ENCODE assay signal across 28 cellular contexts in genomic region chr4:29762151-29762550, GRCh38.
DNase-seq lines count a peak whose midpoint lies in the region; ATAC-seq, FAIRE-seq and TF ChIP-seq lines count a peak whose summit lies in the region.
"Had no signal": no experiment of that assay in that cellular context is flagged by ENCODE, and none has a peak within 500 bp of the region (broad histone marks: within the 10 kb centered on the region; RNA-seq: fewer than 3 reads in every experiment).

No MANE protein-coding gene starts in this region.

- TF ChIP-seq CTCF in SK-N-SH (IDR thresholded peaks at IDR 0.05) = no peak
- no peak for TF ChIP-seq CTCF in A549 (IDR thresholded peaks at IDR 0.05)
- TF ChIP-seq CTCF in IMR-90 (conservative IDR thresholded peaks at IDR 0.05; ENCODE audit: low read depth, low read length) = no peak
- TF ChIP-seq CTCF in K562 (IDR thresholded peaks at IDR 0.05 in 2 of 3, conservative IDR thresholded peaks at IDR 0.05 in 1 of 3; ENCODE audit: insufficient read depth in 2 of 3, low read depth in 1 of 3, low read length in 3 of 3) = no peak
- no peak for TF ChIP-seq CTCF in vagina (IDR thresholded peaks at IDR 0.05)

- no peaks in the 10 kb centered on the region for H3K79me1 ChIP-seq in IMR-90 (ENCODE audit: low read depth in 1 of 2, low read length in 2 of 2)

- 2% methylated on average over 2 of the region's 2 CpGs for WGBS in SK-N-SH (ENCODE audit: low lambda C conversion rate)
- 20% methylated on average over 2 of the region's 2 CpGs for WGBS in A549 (ENCODE audit: missing lambda C conversion rate)
- no CpG with 5 or more reads among the region's 2 CpGs for WGBS in IMR-90 (ENCODE audit: extremely low coverage in 2 of 2, insufficient read length in 1 of 2), 2 experiments
- 3% methylated on average over 2 of the region's 2 CpGs for WGBS in K562 (ENCODE audit: insufficient coverage, low coverage, missing lambda C conversion rate)

- CTCF ChIA-PET in SK-N-SH (lab: Yijun Ruan, JAX) (no interaction called here), A549 (lab: Yijun Ruan, JAX) (no interaction called here), IMR-90 (lab: Yijun Ruan, JAX) (no interaction called here), K562 (lab: Yijun Ruan, JAX; ENCODE audit: low intra/inter-chr PET ratio) (no interaction called here)

- peaks cover 1% of the 10 kb centered on the region for H3K9me3 Mint-ChIP-seq in activated T-helper 1 cell treated with anti-CD3 and anti-CD28 coated beads, Interleukin-12 subunit alpha, Interleukin-12 subunit beta, Interleukin-2, Interleukin-4 antibody, amounts not matched to agents 30 ng/mL and 10 ng/mL and 1 ng/mL, durations not matched to agents 14 hours and 24 hours and 36 hours
- H3K9me3 Mint-ChIP-seq: CD4-positive, alpha-beta T cell had no signal

- H3K9me1 ChIP-seq in IMR-90 (ENCODE audit: insufficient read depth, low read length) = no peaks in the 10 kb centered on the region
- no peaks in the 10 kb centered on the region for H3K9me1 ChIP-seq in K562 (ENCODE audit: control insufficient read depth, insufficient read depth, low read length)

- H2AFZ ChIP-seq in SK-N-SH (ENCODE audit: low read depth) (0 out of 2 replicates have a peak overlapping the region, but pooled peaks have one; percentile 16), IMR-90 (replicated peaks; ENCODE audit: low read length, poor library complexity) (no peak overlapping the region), K562 (ENCODE audit: low read depth, low read length) (no peak overlapping the region)

- H3K27ac ChIP-seq in SK-N-SH (ENCODE audit: low read depth in 2 of 2, low read length in 1 of 2) (no peak overlapping the region), A549 (no peak overlapping the region), IMR-90 (ENCODE audit: insufficient read depth, low read length) (no peak overlapping the region), K562 (ENCODE audit: extremely low read depth, low read depth, low read length) (no peak overlapping the region), vagina (no peak overlapping the region)
- H3K27ac ChIP-seq: 22Rv1; BLaER1 treated with 17β-estradiol and CSF1 and Interleukin-3, amounts not matched to agents 10 nM and 100 nM; C4-2B had no signal

- H3K9me2 ChIP-seq in SK-N-SH = no peaks in the 10 kb centered on the region

- H3K27ac Mint-ChIP-seq in activated T-helper 1 cell treated with anti-CD3 and anti-CD28 coated beads, Interleukin-12 subunit alpha, Interleukin-12 subunit beta, Interleukin-2, Interleukin-4 antibody, amounts not matched to agents 30 ng/mL and 10 ng/mL and 1 ng/mL, durations not matched to agents 14 hours and 24 hours and 36 hours = no peak overlapping the region
- H3K27ac Mint-ChIP-seq: B cell; CD4-positive, alpha-beta T cell; CD8-positive, alpha-beta T cell had no signal

- in situ Hi-C loops in IMR-90 (cut with MboI; ENCODE audit: low sequenced_read_pairs) (no loop called here), K562 (cut with MboI) (no loop called here)

- dilution Hi-C loops in IMR-90 (cut with HindIII; ENCODE audit: low sequenced_read_pairs, unreplicated experiment) = no loop called here

- H4K91ac ChIP-seq in IMR-90 (ENCODE audit: insufficient read depth, low read depth, low read length) = no peak overlapping the region

- H3F3A ChIP-seq in SK-N-SH (replicated peaks; ENCODE audit: insufficient read depth) = no peaks in the 10 kb centered on the region

- no peaks in the 10 kb centered on the region for H3K4me1 Mint-ChIP-seq in activated T-helper 1 cell treated with anti-CD3 and anti-CD28 coated beads, Interleukin-12 subunit alpha, Interleukin-12 subunit beta, Interleukin-2, Interleukin-4 antibody, amounts not matched to agents 30 ng/mL and 10 ng/mL and 1 ng/mL, durations not matched to agents 14 hours and 24 hours and 36 hours (ENCODE audit: low read depth)
- H3K4me1 Mint-ChIP-seq: B cell had no signal

- FAIRE-seq in A549 (lab: Jason Lieb, UNC) (no peak), K562 (lab: Jason Lieb, UNC) (no peak)
- FAIRE-seq: GM12878, GM12892, GM18507 had no signal

- no peak overlapping the region for H2BK120ac ChIP-seq in IMR-90 (ENCODE audit: low read depth, low read length)

- H3K9me3 ChIP-seq in SK-N-SH = no peaks in the 10 kb centered on the region
- no peaks in the 10 kb centered on the region for H3K9me3 ChIP-seq in A549
- H3K9me3 ChIP-seq in IMR-90 (ENCODE audit: control insufficient read depth, insufficient read depth, low read length) = no peaks in the 10 kb centered on the region
- no peaks in the 10 kb centered on the region for H3K9me3 ChIP-seq in K562 (replicated peaks; ENCODE audit: control insufficient read depth, insufficient read depth, low read depth, low read length)
- H3K9me3 ChIP-seq in vagina = no peaks in the 10 kb centered on the region
- H3K9me3 ChIP-seq: BLaER1 treated with 17β-estradiol and CSF1 and Interleukin-3, amounts not matched to agents 10 nM and 100 nM; Caco-2 had no signal

- H3K4me1 ChIP-seq in SK-N-SH (ENCODE audit: control insufficient read depth in 1 of 2, insufficient read depth in 2 of 2, low read depth in 1 of 2, low read length in 1 of 2) (no peaks in the 10 kb centered on the region), A549 (no peaks in the 10 kb centered on the region), IMR-90 (ENCODE audit: control insufficient read depth, insufficient read depth, low read length) (no peaks in the 10 kb centered on the region), K562 (replicated peaks in 1 of 2; ENCODE audit: control insufficient read depth in 2 of 2, insufficient read depth in 2 of 2, low read length in 2 of 2) (no peaks in the 10 kb centered on the region), vagina (no peaks in the 10 kb centered on the region)
- H3K4me1 ChIP-seq: BLaER1 treated with 17β-estradiol and CSF1 and Interleukin-3, amounts not matched to agents 10 nM and 100 nM; Caco-2 had no signal

- H3K36me3 Mint-ChIP-seq in activated T-helper 1 cell treated with anti-CD3 and anti-CD28 coated beads, Interleukin-12 subunit alpha, Interleukin-12 subunit beta, Interleukin-2, Interleukin-4 antibody, amounts not matched to agents 30 ng/mL and 10 ng/mL and 1 ng/mL, durations not matched to agents 14 hours and 24 hours and 36 hours (ENCODE audit: low read depth) = no peaks in the 10 kb centered on the region
- H3K36me3 Mint-ChIP-seq: CD8-positive, alpha-beta T cell had no signal

- H3K36me3 ChIP-seq in SK-N-SH (replicated peaks in 1 of 2; ENCODE audit: control insufficient read depth in 1 of 2, insufficient read depth in 2 of 2, low read length in 1 of 2) (no peaks in the 10 kb centered on the region), IMR-90 (ENCODE audit: control insufficient read depth, insufficient read depth, low read length) (no peaks in the 10 kb centered on the region), K562 (ENCODE audit: control insufficient read depth, insufficient read depth, low read length) (no peaks in the 10 kb centered on the region), vagina (no peaks in the 10 kb centered on the region)
- H3K36me3 ChIP-seq: BLaER1 treated with 17β-estradiol and CSF1 and Interleukin-3, amounts not matched to agents 10 nM and 100 nM had no signal

- no peak overlapping the region for H3K23ac ChIP-seq in IMR-90 (ENCODE audit: low read depth, low read length)

- no peak overlapping the region for H2AK5ac ChIP-seq in IMR-90 (ENCODE audit: low read depth, low read length)

- no peak overlapping the region for H2AK9ac ChIP-seq in IMR-90 (replicated peaks; ENCODE audit: low read depth, low read length, poor library complexity)

- H3K56ac ChIP-seq in IMR-90 (ENCODE audit: extremely low read depth, insufficient read depth, low read length) = no peak overlapping the region

- ATAC-seq in SK-N-SH treated with all-trans-retinoic acid at 6 μM for 48 hours = no peak
- ATAC-seq in A549 = no peak
- ATAC-seq in IMR-90 (ENCODE audit: low read depth) = no peak
- ATAC-seq in K562 = no peak
- ATAC-seq: CD8-positive, alpha-beta T cell; GM12878 had no signal

- no peak overlapping the region for H4K8ac ChIP-seq in IMR-90 (ENCODE audit: low read depth in 2 of 2, low read length in 2 of 2)

- BruUV-seq in IMR-90 (replicated peaks; lab: Mats Ljungman, UMichigan) (no TSS peak), K562 (replicated peaks; lab: Mats Ljungman, UMichigan) (no TSS peak)

- H2BK20ac ChIP-seq in IMR-90 (ENCODE audit: low read depth, low read length) = no peak overlapping the region

- no peak overlapping the region for H4K5ac ChIP-seq in IMR-90 (ENCODE audit: low read depth, low read length)

- intact Hi-C loops in IMR-90 (cut with micrococcal nuclease) = no loop called here
- intact Hi-C loops in K562 (cut with micrococcal nuclease) = no loop called here
- intact Hi-C loops in activated T-helper 1 cell treated with anti-CD3 and anti-CD28 coated beads, Interleukin-12 subunit alpha, Interleukin-12 subunit beta, Interleukin-2, Interleukin-4 antibody, amounts not matched to agents 30 ng/mL and 10 ng/mL and 1 ng/mL, durations not matched to agents 14 hours and 24 hours and 36 hours (cut with micrococcal nuclease) = no loop called here
- intact Hi-C loops in vagina (cut with DNase I) = no loop called here

- H2BK5ac ChIP-seq in IMR-90 (ENCODE audit: low read depth, low read length, poor library complexity, severe bottlenecking) = no peak overlapping the region

- no peak overlapping the region for H3K18ac ChIP-seq in IMR-90 (ENCODE audit: low read depth, low read length)

- H2BK15ac ChIP-seq in IMR-90 (ENCODE audit: low read depth, low read length) = no peak overlapping the region

- TF ChIP-seq POLR2A in A549 (IDR thresholded peaks at IDR 0.05; ENCODE audit: low read length) = no peak
- no peak for TF ChIP-seq POLR2A in IMR-90 (IDR thresholded peaks at IDR 0.05; ENCODE audit: low read depth, low read length)
- TF ChIP-seq POLR2A in K562 (conservative IDR thresholded peaks at IDR 0.05) = no peak
- TF ChIP-seq POLR2A in vagina (IDR thresholded peaks at IDR 0.05) = no peak

- H3K79me2 ChIP-seq in SK-N-SH (ENCODE audit: insufficient read depth) = no peaks in the 10 kb centered on the region
- H3K79me2 ChIP-seq in K562 (ENCODE audit: control insufficient read depth, insufficient read depth, low read length) = no peaks in the 10 kb centered on the region

- DNase-seq in SK-N-SH (no peak), A549 (ENCODE audit: low read depth in 1 of 2, low spot score in 1 of 2) (no peak), IMR-90 (no peak), K562 (ENCODE audit: extremely low read depth in 1 of 4, low spot score in 3 of 4) (no peak), NCI-H2196 treated with DMSO at 0.1 percent for 48 hours (lab: John Stamatoyannopoulos, UW; ENCODE audit: unreplicated experiment) (no peak), vagina (ENCODE audit: extremely low spot score in 2 of 2) (no peak)
- DNase-seq in activated T-helper 1 cell treated with anti-CD3 and anti-CD28 coated beads, Interleukin-12 subunit alpha, Interleukin-12 subunit beta, Interleukin-2, Interleukin-4 antibody, amounts not matched to agents 30 ng/mL and 10 ng/mL and 1 ng/mL, durations not matched to agents 14 hours and 24 hours and 36 hours (ENCODE audit: low spot score) = no peak
- DNase-seq: ACHN; AML-193; Caco-2; Calu3; CD4-positive, alpha-beta T cell; CD8-positive, alpha-beta T cell; DMS 273 treated with DMSO at 0.1 percent for 48 hours; DMS153; DMS53; DMS79; DND-41; EL; GDM1 had no signal

- H3K4me3 ChIP-seq in SK-N-SH (ENCODE audit: low read depth in 2 of 2, low read length in 1 of 2) (no peak overlapping the region), A549 (no peak overlapping the region), IMR-90 (ENCODE audit: insufficient read depth, low read depth, low read length) (no peak overlapping the region), K562 (no peak overlapping the region), vagina (no peak overlapping the region)
- H3K4me3 ChIP-seq: BLaER1 treated with 17β-estradiol and CSF1 and Interleukin-3, amounts not matched to agents 10 nM and 100 nM; GM12878 had no signal

- H3K9ac ChIP-seq in SK-N-SH (no peak overlapping the region), IMR-90 (ENCODE audit: low read depth, low read length) (no peak overlapping the region), K562 (ENCODE audit: insufficient read depth in 1 of 2, low read depth in 2 of 2, low read length in 2 of 2) (no peak overlapping the region)
- H3K9ac ChIP-seq: BLaER1 treated with 17β-estradiol and CSF1 and Interleukin-3, amounts not matched to agents 10 nM and 100 nM had no signal

- no peaks in the 10 kb centered on the region for H3K27me3 Mint-ChIP-seq in activated T-helper 1 cell treated with anti-CD3 and anti-CD28 coated beads, Interleukin-12 subunit alpha, Interleukin-12 subunit beta, Interleukin-2, Interleukin-4 antibody, amounts not matched to agents 30 ng/mL and 10 ng/mL and 1 ng/mL, durations not matched to agents 14 hours and 24 hours and 36 hours (ENCODE audit: insufficient read depth)
- H3K27me3 Mint-ChIP-seq: B cell; CD4-positive, alpha-beta T cell had no signal

- H4K20me1 ChIP-seq in SK-N-SH (ENCODE audit: insufficient read depth) (no peaks in the 10 kb centered on the region), IMR-90 (ENCODE audit: insufficient read depth, low read length) (no peaks in the 10 kb centered on the region), K562 (replicated peaks; ENCODE audit: control insufficient read depth, insufficient read depth, low read length) (no peaks in the 10 kb centered on the region)
- H4K20me1 ChIP-seq: BLaER1 treated with 17β-estradiol and CSF1 and Interleukin-3, amounts not matched to agents 10 nM and 100 nM had no signal

- TF ChIP-seq EP300 in SK-N-SH (IDR thresholded peaks at IDR 0.05; ENCODE audit: borderline replicate concordance in 1 of 2, low read depth in 1 of 2, low read length in 1 of 2) (no peak), A549 (IDR thresholded peaks at IDR 0.05) (no peak), K562 (IDR thresholded peaks at IDR 0.05; ENCODE audit: low read length) (no peak)

- H3K4me2 ChIP-seq in SK-N-SH (no peak overlapping the region), A549 (no peak overlapping the region), IMR-90 (ENCODE audit: low read depth, low read length) (no peak overlapping the region), K562 (ENCODE audit: insufficient read depth, low read length) (no peak overlapping the region)
- H3K4me2 ChIP-seq: BLaER1 treated with 17β-estradiol and CSF1 and Interleukin-3, amounts not matched to agents 10 nM and 100 nM had no signal

- H3K27me3 ChIP-seq in SK-N-SH (ENCODE audit: insufficient read depth) = no peaks in the 10 kb centered on the region
- no peaks in the 10 kb centered on the region for H3K27me3 ChIP-seq in IMR-90 (ENCODE audit: control insufficient read depth, insufficient read depth, low read length)
- H3K27me3 ChIP-seq in K562 (ENCODE audit: control insufficient read depth in 2 of 2, insufficient read depth in 2 of 2, low read length in 2 of 2) = no peaks in the 10 kb centered on the region
- no peaks in the 10 kb centered on the region for H3K27me3 ChIP-seq in vagina
- H3K27me3 ChIP-seq: BLaER1 treated with 17β-estradiol and CSF1 and Interleukin-3, amounts not matched to agents 10 nM and 100 nM had no signal

- POLR2A ChIA-PET in SK-N-SH (lab: Yijun Ruan, JAX) (no interaction called here), A549 (lab: Yijun Ruan, JAX) (no interaction called here), IMR-90 (lab: Charles Lee; ENCODE audit: unreplicated experiment) (no interaction called here), K562 (lab: Yijun Ruan, JAX) (no interaction called here)

- H3K14ac ChIP-seq in IMR-90 (replicated peaks; ENCODE audit: low read depth, low read length) = no peak overlapping the region

- TF ChIP-seq RAD21 in SK-N-SH (IDR thresholded peaks at IDR 0.05; ENCODE audit: low read length) (no peak), A549 (conservative IDR thresholded peaks at IDR 0.05 in 1 of 2, IDR thresholded peaks at IDR 0.05 in 1 of 2) (no peak), IMR-90 (IDR thresholded peaks at IDR 0.05; ENCODE audit: low read length) (no peak), K562 (CRISPR knock-in tag; conservative IDR thresholded peaks at IDR 0.05 in 1 of 2, IDR thresholded peaks at IDR 0.05 in 1 of 2) (no peak)

- H3K4ac ChIP-seq in IMR-90 (ENCODE audit: low read depth, low read length) = no peak overlapping the region

- H3K4me3 Mint-ChIP-seq in activated T-helper 1 cell treated with anti-CD3 and anti-CD28 coated beads, Interleukin-12 subunit alpha, Interleukin-12 subunit beta, Interleukin-2, Interleukin-4 antibody, amounts not matched to agents 30 ng/mL and 10 ng/mL and 1 ng/mL, durations not matched to agents 14 hours and 24 hours and 36 hours = no peak overlapping the region
- H3K4me3 Mint-ChIP-seq: B cell; CD4-positive, alpha-beta T cell; CD8-positive, alpha-beta T cell had no signal
